14 cellular contexts compared by ENCODE assay signal in genomic region chr7:101170617-101171441, GRCh38. TPM values are rescaled to one million over a fixed set of nuclear protein-coding genes. Genes with fewer than 3 reads are reported as not detected.
A peak's percentile ranks its signal among the peaks of the same experiment; 100 is the strongest.
DNase-seq lines count a peak whose midpoint lies in the region; ATAC-seq, FAIRE-seq and TF ChIP-seq lines count a peak whose summit lies in the region.
"Had no signal": no experiment of that assay in that cellular context is flagged by ENCODE, and none has a peak within 500 bp of the region (broad histone marks: within the 10 kb centered on the region; RNA-seq: fewer than 3 reads in every experiment).

No MANE protein-coding gene starts in this region.

- H4K20me1 ChIP-seq in Loucy (ENCODE audit: insufficient read depth, low read length, poor library complexity, severe bottlenecking), result peaks cover 2% of the 10 kb centered on the region

- intact Hi-C loops in right cardiac atrium (cut with DNase I), result no loop called here

- no peaks in the 10 kb centered on the region for H3F3A ChIP-seq in Loucy (ENCODE audit: low read depth)

- H2AFZ ChIP-seq in Loucy (ENCODE audit: low read length), result peak overlapping the region; percentile 17

- H3K27me3 ChIP-seq in Loucy (ENCODE audit: insufficient read depth, low read length, poor library complexity, severe bottlenecking), result no peaks in the 10 kb centered on the region
- H3K27me3 ChIP-seq in right cardiac atrium (ENCODE audit: control insufficient read depth, insufficient read depth), result no peaks in the 10 kb centered on the region

- no peak overlapping the region for H3K27ac ChIP-seq in right cardiac atrium (ENCODE audit: low read length)
- H3K27ac ChIP-seq: foreskin keratinocyte, KMS-11 had no signal

- H3K79me2 ChIP-seq in Loucy (ENCODE audit: insufficient read depth, low read length), result no peaks in the 10 kb centered on the region

- FAIRE-seq in HTR-8/SVneo (lab: Jason Lieb, UNC), result no peak

- H3K9ac ChIP-seq in Loucy (ENCODE audit: low read depth, low read length, poor library complexity, severe bottlenecking), result peak overlapping the region; percentile 16
- H3K9ac ChIP-seq: KMS-11 had no signal

- H3K4me1 ChIP-seq in Loucy (ENCODE audit: insufficient read depth, low read length, poor library complexity, severe bottlenecking) (peaks cover 41% of the 10 kb centered on the region), right cardiac atrium (ENCODE audit: control insufficient read depth, insufficient read depth, low read length) (no peaks in the 10 kb centered on the region)

- H3K4me2 ChIP-seq in Loucy (ENCODE audit: low read depth, low read length, poor library complexity, severe bottlenecking), result peak overlapping the region; percentile 82
- H3K4me2 ChIP-seq: KMS-11 had no signal

- peak; percentile 21 for DNase-seq in activated gamma-delta T cell (lab: John Stamatoyannopoulos, UW)
- no peak for DNase-seq in activated gamma-delta T cell treated with Interleukin-2 at 50 U/mL for 16 hours
- DNase-seq in glutamatergic neuron, result no peak
- no peak for DNase-seq in stimulated activated naive B cell treated with anti-CD40 and anti-IgM and Interleukin-4, amounts not matched to agents 10 μg/mL and 1 μg/mL and 100 μg/mL, for 72 hours
- no peak for DNase-seq in right cardiac atrium
- DNase-seq in HTR-8/SVneo (ENCODE audit: insufficient read length, low spot score), result no peak
- DNase-seq: activated CD4-positive, alpha-beta T cell treated with anti-CD3 and anti-CD28 coated beads for 4 hours; foreskin keratinocyte; GF-D8; kidney glomerular epithelial cell; NCI-H2107 had no signal

- H3K9me3 Mint-ChIP-seq in glutamatergic neuron (ENCODE audit: unreplicated experiment), result peaks cover 13% of the 10 kb centered on the region
- H3K9me3 Mint-ChIP-seq in stimulated activated naive B cell treated with anti-CD40 and anti-IgM and Interleukin-4, amounts not matched to agents 10 μg/mL and 1 μg/mL and 100 μg/mL, for 72 hours, result peaks cover 0 to 7% of the 10 kb centered on the region in 2 donors

- TF ChIP-seq CTCF in Loucy (conservative IDR thresholded peaks at IDR 0.05; ENCODE audit: low read length) (no peak), glutamatergic neuron (IDR thresholded peaks at IDR 0.05; ENCODE audit: partially characterized antibody, unreplicated experiment) (no peak)

- peaks cover 31% of the 10 kb centered on the region for H3K4me1 Mint-ChIP-seq in glutamatergic neuron (ENCODE audit: low read depth, unreplicated experiment)
- H3K4me1 Mint-ChIP-seq in stimulated activated naive B cell treated with anti-CD40 and anti-IgM and Interleukin-4, amounts not matched to agents 10 μg/mL and 1 μg/mL and 100 μg/mL, for 72 hours, result peaks cover 57 to 85% of the 10 kb centered on the region in 2 donors

- no peaks in the 10 kb centered on the region for H3K36me3 ChIP-seq in Loucy (ENCODE audit: insufficient read depth, low read length)

- WGBS in right cardiac atrium, result 3% methylated on average over 17 of the region's 17 CpGs

- H3K9me3 ChIP-seq in Loucy (ENCODE audit: insufficient read depth, low read depth, low read length) (no peaks in the 10 kb centered on the region), right cardiac atrium (ENCODE audit: control insufficient read depth, low read length) (no peaks in the 10 kb centered on the region)

- no peaks in the 10 kb centered on the region for H3K9me2 ChIP-seq in Loucy (replicated peaks; ENCODE audit: low read depth, low read length)

- no peak overlapping the region for H3K27ac Mint-ChIP-seq in glutamatergic neuron (ENCODE audit: unreplicated experiment)
- H3K27ac Mint-ChIP-seq in stimulated activated naive B cell treated with anti-CD40 and anti-IgM and Interleukin-4, amounts not matched to agents 10 μg/mL and 1 μg/mL and 100 μg/mL, for 72 hours, result peak overlapping the region; percentile 94

- ATAC-seq in stimulated activated naive B cell treated with anti-CD40 and anti-IgM and Interleukin-4, amounts not matched to agents 10 μg/mL and 1 μg/mL and 100 μg/mL, for 72 hours (replicated peaks), result no peak
- ATAC-seq in right cardiac atrium (no peak), GM19452 (IDR thresholded peaks at IDR 0.05; ENCODE audit: unreplicated experiment) (no peak)
- ATAC-seq: foreskin keratinocyte had no signal

- peak overlapping the region; percentile 61 for H3K4me3 ChIP-seq in Loucy (ENCODE audit: low read length, poor library complexity, severe bottlenecking)
- no peak overlapping the region for H3K4me3 ChIP-seq in right cardiac atrium (ENCODE audit: low read length)

- peaks cover 64% of the 10 kb centered on the region for H3K27me3 Mint-ChIP-seq in glutamatergic neuron (ENCODE audit: unreplicated experiment)
- H3K27me3 Mint-ChIP-seq in stimulated activated naive B cell treated with anti-CD40 and anti-IgM and Interleukin-4, amounts not matched to agents 10 μg/mL and 1 μg/mL and 100 μg/mL, for 72 hours, result peaks cover 91 to 100% of the 10 kb centered on the region in 2 donors

- peaks cover 6% of the 10 kb centered on the region for H3K36me3 Mint-ChIP-seq in glutamatergic neuron (ENCODE audit: unreplicated experiment)
- H3K36me3 Mint-ChIP-seq in stimulated activated naive B cell treated with anti-CD40 and anti-IgM and Interleukin-4, amounts not matched to agents 10 μg/mL and 1 μg/mL and 100 μg/mL, for 72 hours, result peaks cover 9 to 14% of the 10 kb centered on the region in 2 donors

- H3K4me3 Mint-ChIP-seq in glutamatergic neuron (ENCODE audit: unreplicated experiment), result peak overlapping the region; percentile 71
- H3K4me3 Mint-ChIP-seq in stimulated activated naive B cell treated with anti-CD40 and anti-IgM and Interleukin-4, amounts not matched to agents 10 μg/mL and 1 μg/mL and 100 μg/mL, for 72 hours, result peak overlapping the region; percentile 36 to 74

RNA-seq across cellular contexts. Expression of gene VGF, which starts 5.5 kb away (rescaled TPM):
- 8.4 TPM for total RNA-seq in glutamatergic neuron (ENCODE audit: unreplicated experiment)
- not detected for total RNA-seq in right cardiac atrium
- 0.07 TPM for polyA plus RNA-seq in right cardiac atrium

RNA-seq across cellular contexts. Expression of gene NAT16, which starts 9.3 kb away (rescaled TPM):
- total RNA-seq in glutamatergic neuron (ENCODE audit: unreplicated experiment) (2.4 TPM), right cardiac atrium (not detected)
- not detected for polyA plus RNA-seq in right cardiac atrium
- total RNA-seq: foreskin keratinocyte had no signal
- polyA plus RNA-seq: foreskin keratinocyte had no signal

RNA-seq across cellular contexts. Expression of gene AP1S1, which starts 16.6 kb away (rescaled TPM):
- 50.4 TPM for total RNA-seq in glutamatergic neuron (ENCODE audit: unreplicated experiment)
- total RNA-seq in right cardiac atrium, result 10 to 100 TPM; 10.7 to 14.3 (median 12.0) TPM
- 20.9 TPM for polyA plus RNA-seq in right cardiac atrium

RNA-seq across cellular contexts. Expression of gene MOGAT3, which starts 30.0 kb away (rescaled TPM):
- total RNA-seq in glutamatergic neuron (ENCODE audit: unreplicated experiment), result not detected
- total RNA-seq in right cardiac atrium, result not detected
- polyA plus RNA-seq in right cardiac atrium, result not detected
- total RNA-seq: foreskin keratinocyte had no signal
- polyA plus RNA-seq: foreskin keratinocyte had no signal

RNA-seq across cellular contexts. Expression of gene SERPINE1, which starts 43.9 kb away (rescaled TPM):
- total RNA-seq in glutamatergic neuron (ENCODE audit: unreplicated experiment) (not detected), right cardiac atrium (10 to 100 TPM in 1 of 4 donors, 1 to 10 TPM in 3; 1.2 to 11.9 (median 2.2) TPM)
- polyA plus RNA-seq in right cardiac atrium, result 4.5 TPM
